Comparison of ENCODE assay signal across 17 cellular contexts in the genomic region with DNA sequence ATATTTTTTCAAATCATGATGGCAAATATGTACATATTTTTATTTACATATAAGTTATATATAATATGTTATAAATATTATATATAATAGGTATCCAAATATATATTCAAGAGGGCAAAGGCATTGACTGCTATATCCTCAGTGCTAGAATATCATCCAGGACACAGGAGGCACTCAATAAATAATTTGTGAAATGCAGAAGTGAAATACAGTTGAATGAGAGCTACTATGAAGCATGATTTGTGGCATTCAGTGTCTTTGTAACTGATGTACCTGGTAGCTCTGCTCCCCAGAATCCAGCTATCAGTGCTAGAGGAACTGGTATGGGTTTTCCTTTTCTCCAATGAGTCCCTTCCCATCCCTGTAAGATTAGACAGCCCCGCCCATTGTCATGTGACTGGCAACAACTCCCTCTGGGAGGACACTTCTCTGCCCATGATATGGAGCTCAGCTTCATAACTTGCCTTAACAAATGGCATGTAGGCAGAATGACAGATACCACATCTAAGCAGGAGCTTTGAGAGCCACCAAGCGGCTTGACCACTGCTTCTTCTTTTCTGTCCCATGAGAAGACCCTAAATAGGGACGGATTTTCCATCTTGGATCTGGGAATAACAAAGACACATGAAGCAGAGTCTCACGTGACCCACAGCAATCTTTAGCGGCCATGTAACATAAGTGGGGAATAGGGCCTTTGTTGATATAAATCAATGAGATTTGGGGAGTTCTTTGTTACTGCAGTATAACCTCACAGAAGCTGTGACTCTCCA.
"Had no signal": no experiment of that assay in that cellular context is flagged by ENCODE, and none has a peak within 500 bp of the region (broad histone marks: within the 10 kb centered on the region; RNA-seq: fewer than 3 reads in every experiment).

No MANE protein-coding gene starts in this region.

- H3K27me3 ChIP-seq: esophagus muscularis mucosa, hepatocyte, transverse colon had no signal

- H3K4me3 Mint-ChIP-seq: activated T-cell treated with anti-CD3 and anti-CD28 coated beads, Interleukin-2, amount 50 U/mL, for 24 hours; brain; natural killer cell treated with Interleukin-12 subunit alpha and Interleukin-12 subunit beta and Interleukin-15 and Interleukin-18, amount 100 ng/mL, for 72 hours had no signal

- ATAC-seq: natural killer cell treated with Interleukin-12 subunit alpha and Interleukin-12 subunit beta and Interleukin-15 and Interleukin-18, amount 100 ng/mL, for 72 hours; right cardiac atrium; stimulated activated naive CD8-positive, alpha-beta T cell treated with anti-CD3 and anti-CD28 coated beads, Interleukin-15, Interleukin-2, amounts not matched to agents 100 U/mL and 50 U/mL, for 24 hours had no signal

- H3K4me2 ChIP-seq: hepatocyte had no signal

- H3K27me3 Mint-ChIP-seq: activated T-cell treated with anti-CD3 and anti-CD28 coated beads, Interleukin-2, amount 50 U/mL, for 24 hours; brain had no signal

- FAIRE-seq: keratinocyte had no signal

- DNase-seq: activated CD4-positive, alpha-beta T cell treated with anti-CD3 and anti-CD28 coated beads, Interleukin-2, amount 50 U/mL, for 48 hours; activated naive CD4-positive, alpha-beta T cell treated with anti-CD3 and anti-CD28 coated beads, Interleukin-2, amount 50 U/mL, for 16 hours; activated T-cell treated with anti-CD3 and anti-CD28 coated beads, Interleukin-2, amount 50 U/mL, for 24 hours; amniotic stem cell; central memory CD4-positive, alpha-beta T cell; left ventricle myocardium superior; mesenchymal stem cell; nucleus accumbens; right cardiac atrium; stimulated activated naive CD8-positive, alpha-beta T cell treated with anti-CD3 and anti-CD28 coated beads, Interleukin-15, Interleukin-2, amounts not matched to agents 100 U/mL and 50 U/mL, for 24 hours; transverse colon had no signal

- H2AFZ ChIP-seq: hepatocyte had no signal

- H3K36me3 ChIP-seq: esophagus muscularis mucosa, transverse colon had no signal

- H3K36me3 Mint-ChIP-seq: brain; natural killer cell treated with Interleukin-12 subunit alpha and Interleukin-12 subunit beta and Interleukin-15 and Interleukin-18, amount 100 ng/mL, for 72 hours had no signal

- H3K4me3 ChIP-seq: coronary artery, esophagus muscularis mucosa, hepatocyte, transverse colon had no signal

- H3K9me3 Mint-ChIP-seq: activated T-cell treated with anti-CD3 and anti-CD28 coated beads, Interleukin-2, amount 50 U/mL, for 24 hours; natural killer cell treated with Interleukin-12 subunit alpha and Interleukin-12 subunit beta and Interleukin-15 and Interleukin-18, amount 100 ng/mL, for 72 hours had no signal

- H3K27ac Mint-ChIP-seq: activated T-cell treated with anti-CD3 and anti-CD28 coated beads, Interleukin-2, amount 50 U/mL, for 24 hours; natural killer cell treated with Interleukin-12 subunit alpha and Interleukin-12 subunit beta and Interleukin-15 and Interleukin-18, amount 100 ng/mL, for 72 hours had no signal

- H3K27ac ChIP-seq: coronary artery, esophagus muscularis mucosa, hepatocyte, transverse colon had no signal

- H3K79me2 ChIP-seq: hepatocyte had no signal

- H3K9me3 ChIP-seq: transverse colon had no signal
